Comparison of ENCODE assay signal across 8 cellular contexts in genomic region chr4:70994387-70995099, GRCh38. TPM values are rescaled to one million over a fixed set of nuclear protein-coding genes. Genes with fewer than 3 reads are reported as not detected.
A peak's percentile ranks its signal among the peaks of the same experiment; 100 is the strongest.
DNase-seq lines count a peak whose midpoint lies in the region; ATAC-seq and TF ChIP-seq lines count a peak whose summit lies in the region.

No MANE protein-coding gene starts in this region.

- H3K36me3 ChIP-seq in heart right ventricle, result peaks cover 0 to 20% (median 6%) of the 10 kb centered on the region in 9 donors

- H3K4me1 ChIP-seq in heart right ventricle, result peaks cover 0 to 55% (median 23%) of the 10 kb centered on the region in 9 donors

- ATAC-seq in heart right ventricle, result no peak
- ATAC-seq in Right ventricle myocardium superior (ENCODE audit: poor library complexity), result no peak
- peak; percentile 28 for ATAC-seq in HG03066 (IDR thresholded peaks at IDR 0.05; ENCODE audit: low read depth, unreplicated experiment)

- H3K27ac ChIP-seq in heart right ventricle (peak overlapping the region in 5 of 10 donors; percentile 77 to 93 (median 91)), substantia nigra (ENCODE audit: low read depth, low read length, poor library complexity, severe bottlenecking) (peak overlapping the region; percentile 80)

- peak overlapping the region in 9 of 10 donors; percentile 66 to 90 (median 80) for H3K4me3 ChIP-seq in heart right ventricle

- DNase-seq in heart right ventricle, result no peak
- DNase-seq in Right ventricle myocardium superior, result no peak
- peak; percentile 41 for DNase-seq in SKM-1 treated with dmso at 0.1 percent for 144 hours (lab: John Stamatoyannopoulos, UW; ENCODE audit: unreplicated experiment)
- DNase-seq in germinal center (ENCODE audit: low spot score), result peak; percentile 55
- no peak for DNase-seq in substantia nigra (lab: John Stamatoyannopoulos, UW)
- no peak for DNase-seq in NCI-H1694 treated with DMSO at 0.1 percent for 48 hours (lab: John Stamatoyannopoulos, UW)
- DNase-seq in NCI-H1417 (lab: John Stamatoyannopoulos, UW), result no peak

- no peak for TF ChIP-seq CTCF in heart right ventricle (IDR thresholded peaks at IDR 0.05)

- WGBS in heart right ventricle, 2 donors, result 70 to 79% methylated on average over 10 of the region's 10 CpGs

- no peaks in the 10 kb centered on the region for H3K9me3 ChIP-seq in heart right ventricle

- no peaks in the 10 kb centered on the region for H3K27me3 ChIP-seq in heart right ventricle

- intact Hi-C loops in heart right ventricle (cut with DNase I) (loop anchor here in 9 of 10 donors (5.0 to 10.0 kb wide), 6 partner anchors 90 to 160 kb away; partner anchors contain the start of genes GRSF1 (in 4 of the 9) and MOB1B (in 4 of the 9)), Right ventricle myocardium superior (cut with DNase I) (loop anchor here (10.0 kb wide), 2 partner anchors 110 to 340 kb away; no protein-coding TSS in a partner anchor)

RNA-seq across cellular contexts. Expression of gene DCK, which starts 1.1 kb away (rescaled TPM):
- total RNA-seq in heart right ventricle (1 to 10 TPM; 4.7 to 9.3 (median 6.5) TPM), Right ventricle myocardium superior (6.4 TPM)
- polyA plus RNA-seq in heart right ventricle, result 1 to 10 TPM; 2.5 to 4.7 TPM

Comparison
In these comparisons a context has a peak if more than half of its experiments do, and no peak if none do; other contexts are left out.
1. DNase-seq: peak in SKM-1 treated with dmso at 0.1 percent for 144 hours (single experiment) and germinal center (single experiment); none in heart right ventricle (0 of 2), Right ventricle myocardium superior (single experiment), substantia nigra (0 of 49), NCI-H1694 treated with DMSO at 0.1 percent for 48 hours (single experiment) and NCI-H1417 (0 of 3).